13 cellular contexts compared by ENCODE assay signal in the genomic region with DNA sequence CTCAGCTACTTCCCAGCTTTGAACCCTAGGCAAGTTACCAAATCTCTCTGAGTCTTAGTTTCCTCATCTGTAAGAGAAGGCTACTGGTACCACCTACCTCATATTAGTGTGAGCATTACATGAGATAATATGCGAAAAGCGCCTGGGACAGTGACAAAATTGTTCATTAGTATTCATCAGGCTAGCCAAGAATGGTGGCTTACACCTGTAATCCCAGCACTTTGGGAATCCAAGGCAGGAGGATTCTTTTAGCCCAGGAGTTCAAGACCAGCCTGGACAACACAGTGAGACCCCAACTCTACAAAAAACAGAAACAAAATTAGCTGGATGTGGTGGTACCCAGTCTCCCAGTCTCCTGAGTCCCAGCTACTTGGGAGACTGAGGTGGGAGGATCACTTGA. TPM values are rescaled to one million over a fixed set of nuclear protein-coding genes. Genes with fewer than 3 reads are reported as not detected.
DNase-seq lines count a peak whose midpoint lies in the region; ATAC-seq and TF ChIP-seq lines count a peak whose summit lies in the region.
"Had no signal": no experiment of that assay in that cellular context is flagged by ENCODE, and none has a peak within 500 bp of the region (broad histone marks: within the 10 kb centered on the region; RNA-seq: fewer than 3 reads in every experiment).

No MANE protein-coding gene starts in this region.

- H3K9me3 ChIP-seq in left ventricle myocardium inferior (replicated peaks), result no peaks in the 10 kb centered on the region
- no peaks in the 10 kb centered on the region for H3K9me3 ChIP-seq in esophagus squamous epithelium
- H3K9me3 ChIP-seq in prostate gland, result no peaks in the 10 kb centered on the region
- no peaks in the 10 kb centered on the region for H3K9me3 ChIP-seq in uterus
- H3K9me3 ChIP-seq: pancreas had no signal

- 86 to 100% methylated on average over 1 to 2 of the region's 2 CpGs for WGBS in esophagus squamous epithelium, 2 donors
- 97% methylated on average over 2 of the region's 2 CpGs for WGBS in prostate gland

- H3K36me3 ChIP-seq in left ventricle myocardium inferior (no peaks in the 10 kb centered on the region), esophagus squamous epithelium (no peaks in the 10 kb centered on the region), prostate gland (no peaks in the 10 kb centered on the region), uterus (no peaks in the 10 kb centered on the region)
- H3K36me3 ChIP-seq: pancreas had no signal

- intact Hi-C loops in left ventricle myocardium inferior (cut with micrococcal nuclease) (no loop called here), left ventricle myocardium superior (cut with micrococcal nuclease) (no loop called here), esophagus squamous epithelium (cut with DNase I) (no loop called here), prostate gland (cut with DNase I) (no loop called here), uterus (cut with DNase I; ENCODE audit: low total_unique reads) (no loop called here)

- ATAC-seq in left ventricle myocardium superior, result no peak
- ATAC-seq: activated CD8-positive, alpha-beta T cell treated with anti-CD3 and anti-CD28 coated beads for 36 hours; pancreas had no signal

- no peak for DNase-seq in left ventricle myocardium inferior
- DNase-seq in left ventricle myocardium superior, result no peak
- no peak for DNase-seq in esophagus squamous epithelium (lab: John Stamatoyannopoulos, UW)
- no peak for DNase-seq in prostate gland (ENCODE audit: low spot score)
- no peak for DNase-seq in uterus
- no peak for DNase-seq in NCI-H1436 treated with DMSO at 0.1 percent for 48 hours (lab: John Stamatoyannopoulos, UW)
- no peak for DNase-seq in anterior cingulate cortex (lab: John Stamatoyannopoulos, UW)
- DNase-seq in middle frontal gyrus (ENCODE audit: extremely low spot score, low spot score), result no peak
- DNase-seq: activated CD8-positive, alpha-beta T cell treated with anti-CD3 and anti-CD28 coated beads for 36 hours; glutamatergic neuron; NCI-H2029 treated with DMSO at 0.1 percent for 48 hours; NCI-H526 had no signal

- no peak overlapping the region for H3K4me3 ChIP-seq in left ventricle myocardium inferior
- H3K4me3 ChIP-seq in esophagus squamous epithelium, result no peak overlapping the region
- no peak overlapping the region for H3K4me3 ChIP-seq in prostate gland
- H3K4me3 ChIP-seq in uterus, result no peak overlapping the region
- H3K4me3 ChIP-seq: pancreas had no signal

- H3K27me3 ChIP-seq in left ventricle myocardium inferior (ENCODE audit: low read depth) (no peaks in the 10 kb centered on the region), esophagus squamous epithelium (no peaks in the 10 kb centered on the region), prostate gland (replicated peaks; ENCODE audit: insufficient read depth) (no peaks in the 10 kb centered on the region), uterus (no peaks in the 10 kb centered on the region)
- H3K27me3 ChIP-seq: pancreas had no signal

- H3K4me1 ChIP-seq in left ventricle myocardium inferior, result peaks cover 88% of the 10 kb centered on the region
- H3K4me1 ChIP-seq in esophagus squamous epithelium, result peaks cover 43 to 80% (median 53%) of the 10 kb centered on the region in 3 donors
- H3K4me1 ChIP-seq in prostate gland (replicated peaks), result peaks cover 5% of the 10 kb centered on the region
- peaks cover 8 to 27% of the 10 kb centered on the region in 2 donors for H3K4me1 ChIP-seq in uterus

- H3K27ac ChIP-seq in left ventricle myocardium inferior (replicated peaks) (peak overlapping the region; percentile 99), esophagus squamous epithelium (peak overlapping the region; percentile 85 to 99 (median 94)), prostate gland (peak overlapping the region; percentile 75 to 82), uterus (peak overlapping the region; percentile 81 to 82)

- TF ChIP-seq POLR2A in esophagus squamous epithelium (IDR thresholded peaks at IDR 0.05), result no peak
- no peak for TF ChIP-seq POLR2A in prostate gland (IDR thresholded peaks at IDR 0.05)
- TF ChIP-seq POLR2A in uterus (IDR thresholded peaks at IDR 0.05), result no peak

- no peak for TF ChIP-seq CTCF in left ventricle myocardium inferior (IDR thresholded peaks at IDR 0.05; ENCODE audit: borderline replicate concordance)
- no peak for TF ChIP-seq CTCF in esophagus squamous epithelium (IDR thresholded peaks at IDR 0.05)
- no peak for TF ChIP-seq CTCF in prostate gland (IDR thresholded peaks at IDR 0.05)
- TF ChIP-seq CTCF in uterus (IDR thresholded peaks at IDR 0.05), result no peak

RNA-seq across cellular contexts. Expression of a gene that starts 3.3 kb away (rescaled TPM):
- total RNA-seq in left ventricle myocardium inferior (146 TPM), left ventricle myocardium superior (281 TPM), esophagus squamous epithelium (100 to 1,000 TPM in 1 of 4 donors, 10 to 100 TPM in 3; 16.3 to 105 (median 20.5) TPM), prostate gland (100 to 1,000 TPM in 1 of 2 donors, 10 to 100 TPM in 1; 34.7 to 154 TPM), uterus (10 to 100 TPM in 2 of 4 donors, 1 to 10 TPM in 2; 1.5 to 90.8 (median 8.9) TPM)

RNA-seq across cellular contexts. Expression of a gene that starts 6.5 kb away (rescaled TPM):
- total RNA-seq in left ventricle myocardium inferior (6.4 TPM), left ventricle myocardium superior (7.7 TPM), esophagus squamous epithelium (1 to 10 TPM; 1.7 to 6.9 (median 4.5) TPM), prostate gland (10 to 100 TPM; 18.8 to 23.3 TPM), uterus (10 to 100 TPM in 3 of 4 donors, 1 to 10 TPM in 1; 7.8 to 37.7 (median 26.1) TPM)

RNA-seq across cellular contexts. Expression of a gene that starts 19.3 kb away (rescaled TPM):
- total RNA-seq in left ventricle myocardium inferior (28.8 TPM), left ventricle myocardium superior (35.1 TPM), esophagus squamous epithelium (10 to 100 TPM; 19.8 to 28.4 (median 25.3) TPM), prostate gland (10 to 100 TPM; 34.5 to 67.1 TPM), uterus (10 to 100 TPM; 23.8 to 60.6 (median 26.7) TPM)

RNA-seq across cellular contexts. Expression of a gene that starts 32.7 kb away (rescaled TPM):
- 7.0 TPM for total RNA-seq in left ventricle myocardium inferior
- total RNA-seq in left ventricle myocardium superior, result 8.9 TPM
- 1 to 10 TPM; 1.7 to 9.0 (median 4.9) TPM for total RNA-seq in esophagus squamous epithelium
- 10 to 100 TPM in 1 of 2 donors, 1 to 10 TPM in 1; 7.1 to 27.0 TPM for total RNA-seq in prostate gland
- total RNA-seq in uterus, result 10 to 100 TPM in 1 of 4 donors, 1 to 10 TPM in 2, not detected in 1; 3.0 to 11.6 (median 7.6) TPM
